ENCODE assay signal across 17 cellular contexts in genomic region chr10:31623466-31623865, GRCh38.
DNase-seq lines count a peak whose midpoint lies in the region; ATAC-seq and TF ChIP-seq lines count a peak whose summit lies in the region.
"Had no signal": no experiment of that assay in that cellular context is flagged by ENCODE, and none has a peak within 500 bp of the region (broad histone marks: within the 10 kb centered on the region; RNA-seq: fewer than 3 reads in every experiment).

No MANE protein-coding gene starts in this region.

- H3K27me3 Mint-ChIP-seq in CD4-positive, alpha-beta T cell: peaks cover 2% of the 10 kb centered on the region

- ATAC-seq in CD4-positive, alpha-beta T cell (ENCODE audit: poor library complexity): no peak
- no peak for ATAC-seq in HG02623 (IDR thresholded peaks at IDR 0.05; ENCODE audit: unreplicated experiment)
- no peak for ATAC-seq in GM21360 (IDR thresholded peaks at IDR 0.05; ENCODE audit: unreplicated experiment)
- no peak for ATAC-seq in HG02884 (IDR thresholded peaks at IDR 0.05; ENCODE audit: unreplicated experiment)
- ATAC-seq: PC-3 had no signal

- peak overlapping the region; percentile 77 for H3K27ac ChIP-seq in left ventricle myocardium inferior (replicated peaks)
- no peak overlapping the region for H3K27ac ChIP-seq in CD4-positive, alpha-beta T cell (ENCODE audit: low read depth, low read length)
- H3K27ac ChIP-seq: cardiac muscle cell had no signal

- peaks cover 28% of the 10 kb centered on the region for H3K9me3 ChIP-seq in left ventricle myocardium inferior (replicated peaks)
- H3K9me3 ChIP-seq in CD4-positive, alpha-beta T cell (ENCODE audit: control insufficient read depth, low read length): peaks cover 11% of the 10 kb centered on the region

- CTCF ChIA-PET in CD4-positive, alpha-beta T cell (lab: Charles Lee): no interaction called here

- no peak overlapping the region for H3K4me3 ChIP-seq in cardiac fibroblast (replicated peaks in 1 of 2; ENCODE audit: low read depth in 2 of 2, low read length in 2 of 2)
- no peak overlapping the region for H3K4me3 ChIP-seq in left ventricle myocardium inferior
- H3K4me3 ChIP-seq in skeletal muscle cell (ENCODE audit: low read depth, low read length): no peak overlapping the region
- H3K4me3 ChIP-seq: cardiac muscle cell had no signal

- intact Hi-C loops in left ventricle myocardium inferior (cut with micrococcal nuclease): no loop called here
- intact Hi-C loops in CD4-positive, alpha-beta T cell (cut with DNase I, micrococcal nuclease): no loop called here

- TF ChIP-seq CTCF in cardiac fibroblast (IDR thresholded peaks at IDR 0.05; ENCODE audit: low read depth, low read length) (no peak), left ventricle myocardium inferior (IDR thresholded peaks at IDR 0.05; ENCODE audit: borderline replicate concordance) (no peak)
- TF ChIP-seq CTCF in CD4-positive, alpha-beta T cell (IDR thresholded peaks at IDR 0.05): no peak

- H3K4me1 ChIP-seq in left ventricle myocardium inferior: peaks cover 44% of the 10 kb centered on the region

- POLR2A ChIA-PET in CD4-positive, alpha-beta T cell (lab: Charles Lee): no interaction called here

- DNase-seq in EH (ENCODE audit: low read depth) (peak; percentile 91), cardiac fibroblast (ENCODE audit: low read depth in 2 of 2) (peak; percentile 57 to 81), left ventricle myocardium inferior (no peak), skeletal muscle cell (ENCODE audit: low read depth) (peak; percentile 71)
- no peak for DNase-seq in CD4-positive, alpha-beta T cell
- DNase-seq: activated naive CD4-positive, alpha-beta T cell treated with anti-CD3 and anti-CD28 coated beads, Interleukin-2, amount 50 U/mL, for 16 hours; DMS153; H7; hippocampal formation; NCI-H1436; PC-3; stimulated activated CD4-positive, alpha-beta T cell treated with anti-CD3 and anti-CD28 coated beads, Interleukin-4, amount 100 ng/mL, for 1 hour had no signal

- no peaks in the 10 kb centered on the region for H3K36me3 ChIP-seq in left ventricle myocardium inferior
- H3K36me3 ChIP-seq: cardiac muscle cell had no signal

- H3K9me3 Mint-ChIP-seq in CD4-positive, alpha-beta T cell: peaks cover 11% of the 10 kb centered on the region

- H3K27me3 ChIP-seq in left ventricle myocardium inferior (ENCODE audit: low read depth): no peaks in the 10 kb centered on the region
- no peaks in the 10 kb centered on the region for H3K27me3 ChIP-seq in CD4-positive, alpha-beta T cell (ENCODE audit: control insufficient read depth, insufficient read depth, low read length)
- H3K27me3 ChIP-seq: cardiac muscle cell had no signal

- H3K27ac Mint-ChIP-seq in CD4-positive, alpha-beta T cell: no peak overlapping the region
- H3K27ac Mint-ChIP-seq: T-helper 1 cell treated with Interleukin-12 subunit alpha and Interleukin-12 subunit beta and Interleukin-4 antibody, amounts not matched to agents 30 μg/mL and 1 μg/mL, for 36 hours had no signal

- no peaks in the 10 kb centered on the region for H3K36me3 Mint-ChIP-seq in CD4-positive, alpha-beta T cell (ENCODE audit: low read depth)

- H3K4me1 Mint-ChIP-seq in CD4-positive, alpha-beta T cell (ENCODE audit: low read depth): no peaks in the 10 kb centered on the region

- H3K4me3 Mint-ChIP-seq in CD4-positive, alpha-beta T cell: no peak overlapping the region
- H3K4me3 Mint-ChIP-seq: T-helper 1 cell treated with Interleukin-12 subunit alpha and Interleukin-12 subunit beta and Interleukin-4 antibody, amounts not matched to agents 30 μg/mL and 1 μg/mL, for 36 hours had no signal

Comparison
In these comparisons a context has a peak if more than half of its experiments do, and no peak if none do; other contexts are left out.
1. DNase-seq: peak in EH (single experiment), cardiac fibroblast (2 of 2) and skeletal muscle cell (single experiment); none in left ventricle myocardium inferior (single experiment) and CD4-positive, alpha-beta T cell (0 of 10).